Comparison of ENCODE assay signal across 8 cellular contexts in the genomic region with DNA sequence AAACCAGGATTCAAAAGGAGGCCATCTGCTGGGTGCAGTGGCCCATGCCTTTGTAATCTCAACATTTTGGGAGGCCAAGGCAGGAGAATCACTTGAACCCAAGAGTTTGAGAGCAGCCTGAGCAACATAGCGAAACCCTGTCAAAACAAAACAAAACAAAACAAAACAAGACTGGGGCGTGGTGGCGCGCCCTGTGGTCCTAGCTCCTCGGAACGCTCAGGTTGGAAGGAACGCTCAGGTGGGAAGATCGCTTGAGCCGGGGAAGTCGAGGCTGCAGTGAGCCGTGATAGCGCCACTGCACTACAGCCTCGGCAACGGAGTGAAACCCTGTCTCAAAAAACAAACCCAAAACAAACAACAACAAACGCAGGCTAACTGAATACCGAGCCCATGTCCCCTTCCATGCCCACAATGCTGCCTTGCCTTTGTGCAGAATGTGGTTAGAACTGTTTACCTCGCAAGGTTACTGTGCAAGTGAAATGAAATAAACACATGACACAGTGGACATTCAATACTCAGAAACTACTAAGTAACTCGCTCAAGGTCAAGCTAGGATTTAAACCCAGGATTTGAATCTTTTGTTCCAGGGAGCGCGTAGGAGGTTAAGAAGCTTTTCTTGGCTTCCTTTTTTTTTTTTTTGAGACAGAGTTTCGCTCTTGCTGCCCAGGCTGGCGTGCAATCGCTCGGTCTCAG. TPM values are rescaled to one million over a fixed set of nuclear protein-coding genes. Genes with fewer than 3 reads are reported as not detected.
DNase-seq lines count a peak whose midpoint lies in the region; ATAC-seq and TF ChIP-seq lines count a peak whose summit lies in the region.

No MANE protein-coding gene starts in this region.

- peaks cover 18% of the 10 kb centered on the region for H3K4me1 Mint-ChIP-seq in activated T-cell treated with anti-CD3 and anti-CD28 coated beads, Interleukin-2, amount 50 U/mL, for 4 hours (ENCODE audit: low read depth)
- peaks cover 19 to 29% (median 25%) of the 10 kb centered on the region in 4 donors for H3K4me1 Mint-ChIP-seq in naive thymus-derived CD8-positive, alpha-beta T cell

- peaks cover 11% of the 10 kb centered on the region for H3K36me3 Mint-ChIP-seq in activated T-cell treated with anti-CD3 and anti-CD28 coated beads, Interleukin-2, amount 50 U/mL, for 4 hours (ENCODE audit: insufficient read depth)
- H3K36me3 Mint-ChIP-seq in naive thymus-derived CD8-positive, alpha-beta T cell, result peaks cover 0 to 21% (median 3%) of the 10 kb centered on the region in 3 donors

- peaks cover 35% of the 10 kb centered on the region for H3K36me3 ChIP-seq in RWPE2 (ENCODE audit: low read depth)

- peak in 1 of 2 donors; percentile 5 for ATAC-seq in activated T-cell treated with anti-CD3 and anti-CD28 coated beads, Interleukin-2, amount 50 U/mL, for 4 hours
- ATAC-seq in RWPE2 (ENCODE audit: low read depth) (no peak), HG03457 (IDR thresholded peaks at IDR 0.05; ENCODE audit: unreplicated experiment) (no peak), HG03460 (IDR thresholded peaks at IDR 0.05; ENCODE audit: unreplicated experiment) (no peak)
- ATAC-seq in naive thymus-derived CD8-positive, alpha-beta T cell, result no peak

- no peak for DNase-seq in activated T-cell treated with anti-CD3 and anti-CD28 coated beads, Interleukin-2, amount 50 U/mL, for 4 hours
- DNase-seq in activated T-cell treated with anti-CD3 and anti-CD28 coated beads, Interleukin-2, amount 50 U/mL, for 1 hour, result no peak
- DNase-seq in RWPE2 (ENCODE audit: low spot score), result no peak
- DNase-seq in epithelial cell of esophagus (ENCODE audit: low read depth), result no peak
- DNase-seq in naive thymus-derived CD8-positive, alpha-beta T cell, result no peak
- no peak for DNase-seq in NCI-H2029 treated with DMSO at 0.1 percent for 48 hours (lab: John Stamatoyannopoulos, UW)

- TF ChIP-seq CTCF in RWPE2 (IDR thresholded peaks at IDR 0.05; ENCODE audit: poor library complexity, severe bottlenecking), result no peak
- no peak for TF ChIP-seq CTCF in epithelial cell of esophagus (IDR thresholded peaks at IDR 0.05; ENCODE audit: insufficient read depth, low read depth, low read length, missing control alignments)

- H3K27ac Mint-ChIP-seq in naive thymus-derived CD8-positive, alpha-beta T cell, result peak overlapping the region; percentile 82 to 100 (median 99)

- no peaks in the 10 kb centered on the region for H3K9me3 ChIP-seq in RWPE2 (ENCODE audit: severe bottlenecking)

- H3K4me3 ChIP-seq in RWPE2 (ENCODE audit: severe bottlenecking) (peak overlapping the region; percentile 68), epithelial cell of esophagus (ENCODE audit: low read length) (peak overlapping the region; percentile 100)

- no peaks in the 10 kb centered on the region for H3K9me3 Mint-ChIP-seq in activated T-cell treated with anti-CD3 and anti-CD28 coated beads, Interleukin-2, amount 50 U/mL, for 4 hours
- peaks cover 0 to 4% (median 0%) of the 10 kb centered on the region in 9 donors for H3K9me3 Mint-ChIP-seq in naive thymus-derived CD8-positive, alpha-beta T cell

- H3K4me3 Mint-ChIP-seq in activated T-cell treated with anti-CD3 and anti-CD28 coated beads, Interleukin-2, amount 50 U/mL, for 4 hours, result peak overlapping the region; percentile 97
- H3K4me3 Mint-ChIP-seq in naive thymus-derived CD8-positive, alpha-beta T cell, result peak overlapping the region; percentile 88 to 100 (median 96)

- peaks cover 10% of the 10 kb centered on the region for H3K4me1 ChIP-seq in RWPE2 (ENCODE audit: insufficient read depth, poor library complexity, severe bottlenecking)

- H3K27me3 Mint-ChIP-seq in activated T-cell treated with anti-CD3 and anti-CD28 coated beads, Interleukin-2, amount 50 U/mL, for 4 hours (ENCODE audit: low read depth), result peaks cover under 1% of the 10 kb centered on the region
- peaks cover 0 to 3% (median 0%) of the 10 kb centered on the region in 5 donors for H3K27me3 Mint-ChIP-seq in naive thymus-derived CD8-positive, alpha-beta T cell

- no peaks in the 10 kb centered on the region for H3K27me3 ChIP-seq in RWPE2 (ENCODE audit: insufficient read depth, poor library complexity, severe bottlenecking)

- peak overlapping the region; percentile 75 for H3K27ac ChIP-seq in RWPE2 (ENCODE audit: poor library complexity, severe bottlenecking)

- POLR2A ChIA-PET in naive thymus-derived CD8-positive, alpha-beta T cell (lab: Charles Lee), result interaction anchor here (0.6 to 2.7 kb wide), 7 partner anchors 14 to 764 kb away, joined by 3 to 32 read pairs (median 5); partner anchors contain the start of genes EMC7, KATNBL1, LPCAT4 and NOP10

RNA-seq across cellular contexts. Expression of gene EMC4, which starts 0.8 kb away (rescaled TPM):
- 100 to 1,000 TPM; 144 to 148 (median 146) TPM for total RNA-seq in activated T-cell treated with anti-CD3 and anti-CD28 coated beads, Interleukin-2, amount 50 U/mL, for 4 hours
- total RNA-seq in naive thymus-derived CD8-positive, alpha-beta T cell, result 10 to 100 TPM; 79.9 to 83.2 TPM
- 100 to 1,000 TPM; 171 to 182 (median 173) TPM for polyA plus RNA-seq in naive thymus-derived CD8-positive, alpha-beta T cell

RNA-seq across cellular contexts. Expression of gene KATNBL1, which starts 14.2 kb away (rescaled TPM):
- total RNA-seq in activated T-cell treated with anti-CD3 and anti-CD28 coated beads, Interleukin-2, amount 50 U/mL, for 4 hours, result 10 to 100 TPM; 30.8 to 35.1 (median 34.0) TPM
- total RNA-seq in naive thymus-derived CD8-positive, alpha-beta T cell, result 10 to 100 TPM; 33.8 to 38.8 TPM
- polyA plus RNA-seq in naive thymus-derived CD8-positive, alpha-beta T cell, result 10 to 100 TPM; 24.6 to 38.7 (median 34.3) TPM
